Comparison of ENCODE assay signal across 2 cellular contexts in genomic region chr3:120291552-120291951, GRCh38. TPM values are rescaled to one million over a fixed set of nuclear protein-coding genes. Genes with fewer than 3 reads are reported as not detected.
"Had no signal": no experiment of that assay in that cellular context is flagged by ENCODE, and none has a peak within 500 bp of the region (broad histone marks: within the 10 kb centered on the region; RNA-seq: fewer than 3 reads in every experiment).

No MANE protein-coding gene starts in this region.

RNA-seq across cellular contexts. Expression of gene GPR156, which starts 6.5 kb away (rescaled TPM):
- total RNA-seq: left lobe of liver, lung microvascular endothelial cell had no signal
